Comparison of ENCODE assay signal across 8 cellular contexts in the genomic region with DNA sequence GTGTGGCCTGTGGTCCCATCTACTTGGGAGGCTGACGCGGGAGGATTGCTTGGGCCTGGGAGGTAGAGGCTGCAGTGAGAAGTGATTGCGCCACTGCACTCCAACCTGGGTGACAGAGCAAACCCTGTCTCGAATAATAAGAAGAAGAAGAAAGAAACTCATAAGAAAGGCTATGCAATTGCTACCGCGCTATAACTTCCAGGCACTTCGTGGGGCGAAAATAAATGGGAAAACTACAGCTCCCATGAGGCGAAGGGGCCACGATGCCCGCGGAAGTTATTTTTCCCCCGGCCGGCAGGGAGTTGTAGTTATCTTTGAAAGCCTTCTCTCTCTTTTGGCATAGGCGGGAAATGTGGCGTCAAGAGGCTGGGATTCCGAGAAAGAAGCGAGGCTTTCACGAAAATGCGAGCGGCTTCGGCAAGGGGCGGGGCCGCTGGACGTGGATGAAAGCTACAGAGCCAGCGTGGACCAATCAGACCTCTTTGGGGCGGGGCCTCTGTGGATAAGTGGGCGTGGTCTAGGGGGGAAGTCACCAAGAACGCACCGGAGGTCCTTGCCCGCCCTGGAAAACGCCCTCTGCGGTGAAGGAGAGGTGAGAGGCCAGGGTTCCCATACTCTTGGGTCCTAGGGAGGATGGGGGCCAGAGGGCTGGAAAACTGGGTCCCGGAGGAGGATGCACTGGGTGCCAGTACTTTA. TPM values are rescaled to one million over a fixed set of nuclear protein-coding genes. Genes with fewer than 3 reads are reported as not detected.
DNase-seq lines count a peak whose midpoint lies in the region; ATAC-seq, FAIRE-seq and TF ChIP-seq lines count a peak whose summit lies in the region.

NUCB1 (plus strand) TSS at position 532 of the 696 bp plus-strand sequence. CDS start 485 bp downstream, outside the sequence.

- H3K4me1 Mint-ChIP-seq in activated naive CD8-positive, alpha-beta T cell treated with anti-CD3 and anti-CD28 coated beads, Interleukin-2, amount 50 U/mL, for 24 hours, result peaks cover 33% of the 10 kb centered on the region

- H3K4me3 ChIP-seq in GM08714 (ENCODE audit: low read length), result peak within 1 kb of the TSS; percentile 82
- peak within 1 kb of the TSS; percentile 47 to 92 (median 72) for H3K4me3 ChIP-seq in pancreas
- peak within 1 kb of the TSS; percentile 67 to 81 for H3K4me3 ChIP-seq in tibial artery

- peak; percentile 92 for ATAC-seq in HG02642 (IDR thresholded peaks at IDR 0.05; ENCODE audit: poor library complexity, unreplicated experiment)
- peak; percentile 89 for ATAC-seq in activated naive CD8-positive, alpha-beta T cell treated with anti-CD3 and anti-CD28 coated beads, Interleukin-2, amount 50 U/mL, for 24 hours
- ATAC-seq in Right ventricle myocardium superior (ENCODE audit: poor library complexity), result peak; percentile 98
- peak; percentile 97 to 99 (median 98) for ATAC-seq in pancreas

- DNase-seq in NCI-H1417 treated with DMSO at 0.1 percent for 48 hours (lab: John Stamatoyannopoulos, UW), result peak; percentile 57
- peak; percentile 96 for DNase-seq in SW480 (ENCODE audit: low spot score)
- peak; percentile 99 for DNase-seq in activated naive CD8-positive, alpha-beta T cell treated with anti-CD3 and anti-CD28 coated beads, Interleukin-2, amount 50 U/mL, for 24 hours
- peak; percentile 99 for DNase-seq in Right ventricle myocardium superior
- DNase-seq in pancreas, result peak; percentile 98 to 99 (median 99)
- DNase-seq in tibial artery, result peak; percentile 100

- H3K36me3 Mint-ChIP-seq in activated naive CD8-positive, alpha-beta T cell treated with anti-CD3 and anti-CD28 coated beads, Interleukin-2, amount 50 U/mL, for 24 hours (ENCODE audit: low read depth), result peaks cover 15% of the 10 kb centered on the region

- peak; percentile 95 for FAIRE-seq in pancreas (lab: Jason Lieb, UNC)

- WGBS in pancreas, 2 donors, result 7% methylated on average over 34 of the region's 34 CpGs

- H3K27ac Mint-ChIP-seq in activated naive CD8-positive, alpha-beta T cell treated with anti-CD3 and anti-CD28 coated beads, Interleukin-2, amount 50 U/mL, for 24 hours, result peak within 1 kb of the TSS; percentile 97

- intact Hi-C loops in Right ventricle myocardium superior (cut with DNase I), result no loop called here
- intact Hi-C loops in pancreas (cut with DNase I), result no loop called here
- intact Hi-C loops in tibial artery (cut with DNase I; ENCODE audit: low total_unique reads), result no loop called here

- peak within 1 kb of the TSS; percentile 36 to 89 (median 74) for H3K27ac ChIP-seq in pancreas
- peak within 1 kb of the TSS; percentile 88 for H3K27ac ChIP-seq in tibial artery

- peaks cover 9% of the 10 kb centered on the region for H3K27me3 Mint-ChIP-seq in activated naive CD8-positive, alpha-beta T cell treated with anti-CD3 and anti-CD28 coated beads, Interleukin-2, amount 50 U/mL, for 24 hours

- H3K4me3 Mint-ChIP-seq in activated naive CD8-positive, alpha-beta T cell treated with anti-CD3 and anti-CD28 coated beads, Interleukin-2, amount 50 U/mL, for 24 hours, result peak within 1 kb of the TSS; percentile 95

- TF ChIP-seq CTCF in pancreas (IDR thresholded peaks at IDR 0.05) (peak in 2 of 4 donors; percentile 9 to 16), tibial artery (IDR thresholded peaks at IDR 0.05) (peak in 1 of 2 experiments; percentile 52)

- H3K36me3 ChIP-seq in pancreas (peaks cover 0 to 3% (median 0%) of the 10 kb centered on the region in 3 donors), tibial artery (peaks cover 8 to 20% (median 9%) of the 10 kb centered on the region in 3 donors)

- H3K9me3 Mint-ChIP-seq in activated naive CD8-positive, alpha-beta T cell treated with anti-CD3 and anti-CD28 coated beads, Interleukin-2, amount 50 U/mL, for 24 hours, result no peaks in the 10 kb centered on the region

- H3K9me3 ChIP-seq in pancreas (no peaks in the 10 kb centered on the region), tibial artery (no peaks in the 10 kb centered on the region)

- H3K27me3 ChIP-seq in pancreas (no peaks in the 10 kb centered on the region), tibial artery (no peaks in the 10 kb centered on the region)

- H3K4me1 ChIP-seq in pancreas (peaks cover 0 to 10% (median 9%) of the 10 kb centered on the region in 3 donors), tibial artery (peaks cover 0 to 46% (median 34%) of the 10 kb centered on the region in 4 donors)

RNA-seq across cellular contexts. Expression of gene NUCB1, which starts in this region (rescaled TPM):
- total RNA-seq in Right ventricle myocardium superior, result 237 TPM
- 100 to 1,000 TPM in 2 of 6 donors, 10 to 100 TPM in 4; 60.9 to 136 (median 79.8) TPM for total RNA-seq in pancreas
- 100 to 1,000 TPM; 103 to 118 TPM for polyA plus RNA-seq in pancreas

Comparison
In these comparisons a context has a peak if more than half of its experiments do, and no peak if none do; other contexts are left out.
1. Peak in every context shown above with its lines: DNase-seq, ATAC-seq, H3K4me3 ChIP-seq and H3K27ac ChIP-seq.